ENCODE assay signal across 20 cellular contexts in genomic region chr12:120842595-120842994, GRCh38.
DNase-seq lines count a peak whose midpoint lies in the region; ATAC-seq, FAIRE-seq and TF ChIP-seq lines count a peak whose summit lies in the region.
"Had no signal": no experiment of that assay in that cellular context is flagged by ENCODE, and none has a peak within 500 bp of the region (broad histone marks: within the 10 kb centered on the region; RNA-seq: fewer than 3 reads in every experiment).

No MANE protein-coding gene starts in this region.

- peaks cover 13% of the 10 kb centered on the region for H3K36me3 Mint-ChIP-seq in stimulated activated memory B cell treated with anti-CD40 and anti-IgM and Interleukin-4, amounts not matched to agents 10 μg/mL and 1 μg/mL and 100 μg/mL, for 72 hours

- no peaks in the 10 kb centered on the region; a peak in 1 of 3 replicates for H3K36me3 ChIP-seq in HEK293 (ENCODE audit: control insufficient read depth in 2 of 2, insufficient read depth in 1 of 2, low read length in 2 of 2)

- H3K4me3 ChIP-seq in HEK293 (ENCODE audit: low read depth, low read length) (no peak overlapping the region), NB4 (ENCODE audit: low read depth, low read length) (no peak overlapping the region), choroid plexus epithelial cell (ENCODE audit: low read depth, low read length) (no peak overlapping the region)
- H3K4me3 ChIP-seq: GM23338 had no signal

- CTCF ChIA-PET in HEK293 (lab: Yijun Ruan, JAX) = no interaction called here

- H3K4me3 Mint-ChIP-seq in stimulated activated memory B cell treated with anti-CD40 and anti-IgM and Interleukin-4, amounts not matched to agents 10 μg/mL and 1 μg/mL and 100 μg/mL, for 72 hours = no peak overlapping the region
- H3K4me3 Mint-ChIP-seq: CD8-positive, alpha-beta memory T cell; GM23338; T-cell had no signal

- H3K9me3 ChIP-seq in HEK293 (ENCODE audit: control insufficient read depth, insufficient read depth, low read depth, low read length) = no peaks in the 10 kb centered on the region

- no peaks in the 10 kb centered on the region for H3K9me3 Mint-ChIP-seq in stimulated activated memory B cell treated with anti-CD40 and anti-IgM and Interleukin-4, amounts not matched to agents 10 μg/mL and 1 μg/mL and 100 μg/mL, for 72 hours
- H3K9me3 Mint-ChIP-seq: CD8-positive, alpha-beta memory T cell; GM23338; T-cell had no signal

- peak; percentile 34 for DNase-seq in NB4 (ENCODE audit: low read depth)
- peak; percentile 21 for DNase-seq in choroid plexus epithelial cell (ENCODE audit: low read depth)
- DNase-seq in GM12892 (ENCODE audit: insufficient read length) = no peak
- no peak for DNase-seq in NOMO-1 treated with dmso at 0.1 percent for 144 hours (lab: John Stamatoyannopoulos, UW; ENCODE audit: unreplicated experiment)
- DNase-seq: ACHN; C1 segment of cervical spinal cord; CD8-positive, alpha-beta memory T cell; DMS79; KBM-7; NCI-H187; NCI-H345; NCI-H69; SHP77 treated with DMSO at 0.1 percent for 48 hours; T-cell had no signal

- TF ChIP-seq CTCF in HEK293 (tag by site-specific recombination; IDR thresholded peaks at IDR 0.05) (no peak), NB4 (IDR thresholded peaks at IDR 0.05; ENCODE audit: low read depth, low read length) (no peak), choroid plexus epithelial cell (conservative IDR thresholded peaks at IDR 0.05; ENCODE audit: low read depth, low read length) (no peak)

- peaks cover 57% of the 10 kb centered on the region for H3K4me1 Mint-ChIP-seq in stimulated activated memory B cell treated with anti-CD40 and anti-IgM and Interleukin-4, amounts not matched to agents 10 μg/mL and 1 μg/mL and 100 μg/mL, for 72 hours
- H3K4me1 Mint-ChIP-seq: GM23338 had no signal

- FAIRE-seq in GM12892 (lab: Jason Lieb, UNC) = no peak

- TF ChIP-seq POLR2A in NB4 (IDR thresholded peaks at IDR 0.05; ENCODE audit: extremely low read depth, insufficient read length) (no peak), GM12892 (IDR thresholded peaks at IDR 0.05; ENCODE audit: low read depth, low read length) (no peak)

- no peak for ATAC-seq in stimulated activated memory B cell treated with anti-CD40 and anti-IgM and Interleukin-4, amounts not matched to agents 10 μg/mL and 1 μg/mL and 100 μg/mL, for 72 hours
- no peak for ATAC-seq in HG02870 (IDR thresholded peaks at IDR 0.05; ENCODE audit: unreplicated experiment)
- ATAC-seq: GM23338, HCT116, SK-N-SH treated with all-trans-retinoic acid at 6 μM for 48 hours, T-cell had no signal

- H3K4me1 ChIP-seq in HEK293 (ENCODE audit: control insufficient read depth, insufficient read depth, low read length) = peaks cover 16% of the 10 kb centered on the region

- POLR2A ChIA-PET in HEK293 (lab: Yijun Ruan, JAX) = no interaction called here

- peak overlapping the region; percentile 50 for H3K27ac Mint-ChIP-seq in stimulated activated memory B cell treated with anti-CD40 and anti-IgM and Interleukin-4, amounts not matched to agents 10 μg/mL and 1 μg/mL and 100 μg/mL, for 72 hours
- H3K27ac Mint-ChIP-seq: GM23338 had no signal

- H3K27ac ChIP-seq in HEK293 (ENCODE audit: extremely low read depth, low read depth, low read length) = no peak overlapping the region

- no peaks in the 10 kb centered on the region for H3K27me3 Mint-ChIP-seq in stimulated activated memory B cell treated with anti-CD40 and anti-IgM and Interleukin-4, amounts not matched to agents 10 μg/mL and 1 μg/mL and 100 μg/mL, for 72 hours
- H3K27me3 Mint-ChIP-seq: CD8-positive, alpha-beta memory T cell; T-cell had no signal

TF ChIP-seq in HEK293, 187 proteins besides CTCF, POLR2A, EP300 and RAD21:
- no peak for TF ChIP-seq ZFP41 (tag by site-specific recombination; IDR thresholded peaks at IDR 0.05; ENCODE audit: borderline replicate concordance)
- peak; percentile 74 for TF ChIP-seq ZFHX2 (tag by site-specific recombination; conservative IDR thresholded peaks at IDR 0.05)
- TF ChIP-seq OSR2 (tag by site-specific recombination; IDR thresholded peaks at IDR 0.05) = peak; percentile 13; the same call in 1 of the 2 replicates
- peak; percentile 55 for TF ChIP-seq EGR2 (tag by site-specific recombination; IDR thresholded peaks at IDR 0.05; ENCODE audit: low read depth)
- TF ChIP-seq KLF8 (tag by site-specific recombination; IDR thresholded peaks at IDR 0.05) = no peak

Comparison
In these comparisons a context has a peak if more than half of its experiments do, and no peak if none do; other contexts are left out.
1. DNase-seq: peak in NB4 (single experiment) and choroid plexus epithelial cell (single experiment); none in GM12892 (single experiment) and NOMO-1 treated with dmso at 0.1 percent for 144 hours (single experiment).